ENCODE assay signal across 7 cellular contexts in genomic region chr1:12167493-12168429, GRCh38.
DNase-seq lines count a peak whose midpoint lies in the region; ATAC-seq and TF ChIP-seq lines count a peak whose summit lies in the region.

No MANE protein-coding gene starts in this region.

- peak; percentile 14 for ATAC-seq in GM19023 (IDR thresholded peaks at IDR 0.05; ENCODE audit: unreplicated experiment)
- ATAC-seq in GM19351 (IDR thresholded peaks at IDR 0.05; ENCODE audit: unreplicated experiment) = no peak

- no peak overlapping the region for H3K27ac Mint-ChIP-seq in nephron progenitor cell

- no peaks in the 10 kb centered on the region for H3K9me3 Mint-ChIP-seq in nephron progenitor cell

- DNase-seq in Kasumi-1 (lab: John Stamatoyannopoulos, UW) (peak; percentile 23 to 24), nephron progenitor cell (no peak), NCI-H1105 (lab: John Stamatoyannopoulos, UW) (no peak), D341Med (ENCODE audit: low spot score) (no peak)
- DNase-seq in central memory CD4-positive, alpha-beta T cell = peak; percentile 35

- no peaks in the 10 kb centered on the region for H3K36me3 Mint-ChIP-seq in nephron progenitor cell (ENCODE audit: low read depth)

- no peak for TF ChIP-seq CTCF in nephron progenitor cell (IDR thresholded peaks at IDR 0.05)

- peaks cover 25% of the 10 kb centered on the region for H3K4me1 Mint-ChIP-seq in nephron progenitor cell

- H3K27me3 Mint-ChIP-seq in nephron progenitor cell (ENCODE audit: low read depth, poor library complexity) = peaks cover 28% of the 10 kb centered on the region

- peak overlapping the region; percentile 76 for H3K4me3 Mint-ChIP-seq in nephron progenitor cell

Comparison
In these comparisons a context has a peak if more than half of its experiments do, and no peak if none do; other contexts are left out.
1. DNase-seq: peak in Kasumi-1 (2 of 2) and central memory CD4-positive, alpha-beta T cell (single experiment); none in nephron progenitor cell (single experiment), NCI-H1105 (single experiment) and D341Med (single experiment).